ENCODE assay signal across 11 cellular contexts in genomic region chr16:20409398-20410152, GRCh38. TPM values are rescaled to one million over a fixed set of nuclear protein-coding genes. Genes with fewer than 3 reads are reported as not detected.
DNase-seq lines count a peak whose midpoint lies in the region; ATAC-seq and TF ChIP-seq lines count a peak whose summit lies in the region.
"Had no signal": no experiment of that assay in that cellular context is flagged by ENCODE, and none has a peak within 500 bp of the region (broad histone marks: within the 10 kb centered on the region; RNA-seq: fewer than 3 reads in every experiment).

Gene ACSM5 (plus strand): TSS chr16:20409534. CDS start chr16:20411485, 1,951 bp downstream.

- H3K27me3 ChIP-seq in duodenal mucosa (ENCODE audit: control insufficient read depth in 1 of 2, insufficient read depth in 2 of 2, low read length in 2 of 2) (no peaks in the 10 kb centered on the region), ovary (no peaks in the 10 kb centered on the region)

- H3K27ac Mint-ChIP-seq in activated CD4-positive, alpha-beta T cell treated with anti-CD3 and anti-CD28 coated beads for 36 hours: no peak within 1 kb of the TSS

- POLR2A ChIA-PET in activated CD4-positive, alpha-beta T cell treated with anti-CD3 and anti-CD28 coated beads for 36 hours (lab: Charles Lee): no interaction called here

- H3K36me3 Mint-ChIP-seq in activated CD4-positive, alpha-beta T cell treated with anti-CD3 and anti-CD28 coated beads for 36 hours (ENCODE audit: low read depth): no peaks in the 10 kb centered on the region

- no peak for TF ChIP-seq CTCF in ovary (IDR thresholded peaks at IDR 0.05)

- no peaks in the 10 kb centered on the region for H3K4me1 ChIP-seq in duodenal mucosa (ENCODE audit: control insufficient read depth in 1 of 2, insufficient read depth in 2 of 2, low read length in 2 of 2)
- H3K4me1 ChIP-seq in ovary (ENCODE audit: insufficient read depth): peaks cover 2% of the 10 kb centered on the region

- no peaks in the 10 kb centered on the region for H3K36me3 ChIP-seq in duodenal mucosa (ENCODE audit: control insufficient read depth in 1 of 2, insufficient read depth in 2 of 2, low read length in 2 of 2)
- no peaks in the 10 kb centered on the region for H3K36me3 ChIP-seq in ovary

- TF ChIP-seq EP300 in ovary (IDR thresholded peaks at IDR 0.05): no peak

- no peak for TF ChIP-seq POLR2A in ovary (IDR thresholded peaks at IDR 0.05)

- intact Hi-C loops in ovary (cut with DNase I): no loop called here
- intact Hi-C loops in activated CD4-positive, alpha-beta T cell treated with anti-CD3 and anti-CD28 coated beads for 36 hours (cut with DNase I, micrococcal nuclease): no loop called here

- peak within 1 kb of the TSS; percentile 20 for H3K27ac ChIP-seq in duodenal mucosa (ENCODE audit: low read depth, low read length)
- H3K27ac ChIP-seq in ovary: no peak within 1 kb of the TSS

- DNase-seq in ovary: peak in 3 of 5 donors; percentile 24 to 47 (median 31)
- DNase-seq in activated CD4-positive, alpha-beta T cell treated with anti-CD3 and anti-CD28 coated beads for 36 hours: no peak
- no peak for DNase-seq in NCI-H69 (lab: John Stamatoyannopoulos, UW)
- DNase-seq in DMS153 (lab: John Stamatoyannopoulos, UW): no peak
- DNase-seq in activated CD4-positive, alpha-beta T cell treated with anti-CD3 and anti-CD28 coated beads, Interleukin-2, amount 50 U/mL, for 1 hour: no peak
- DNase-seq: NCI-H1436 had no signal

- no peak within 1 kb of the TSS for H3K4me3 Mint-ChIP-seq in activated CD4-positive, alpha-beta T cell treated with anti-CD3 and anti-CD28 coated beads for 36 hours

- H3K27me3 Mint-ChIP-seq in activated CD4-positive, alpha-beta T cell treated with anti-CD3 and anti-CD28 coated beads for 36 hours: peaks cover 8% of the 10 kb centered on the region

- 78 to 79% (median 78%) methylated on average over 6 of the region's 6 CpGs for WGBS in ovary, 3 donors

- H3K4me3 ChIP-seq in duodenal mucosa (ENCODE audit: low read depth in 1 of 2, low read length in 2 of 2) (no peak within 1 kb of the TSS), ovary (no peak within 1 kb of the TSS)
- H3K4me3 ChIP-seq: skin epidermis had no signal

- H3K4me1 Mint-ChIP-seq in activated CD4-positive, alpha-beta T cell treated with anti-CD3 and anti-CD28 coated beads for 36 hours: no peaks in the 10 kb centered on the region

- H3K9me3 ChIP-seq in duodenal mucosa (ENCODE audit: control insufficient read depth in 1 of 2, low read length in 2 of 2) (no peaks in the 10 kb centered on the region), ovary (no peaks in the 10 kb centered on the region)

- no peak within 1 kb of the TSS for H3K9ac ChIP-seq in duodenal mucosa (ENCODE audit: low read depth in 1 of 2, low read length in 2 of 2)

- H3K9me3 Mint-ChIP-seq in activated CD4-positive, alpha-beta T cell treated with anti-CD3 and anti-CD28 coated beads for 36 hours (ENCODE audit: low read depth): no peaks in the 10 kb centered on the region

- CTCF ChIA-PET in activated CD4-positive, alpha-beta T cell treated with anti-CD3 and anti-CD28 coated beads for 36 hours (lab: Charles Lee): interaction anchor here (1.2 kb wide), 1 partner anchor 30 kb away, joined by 4 read pairs; no protein-coding TSS in a partner anchor

- ATAC-seq in GM18502 (IDR thresholded peaks at IDR 0.05; ENCODE audit: poor library complexity, unreplicated experiment): peak; percentile 38
- ATAC-seq in HG03520 (IDR thresholded peaks at IDR 0.05; ENCODE audit: unreplicated experiment): peak; percentile 36
- no peak for ATAC-seq in activated CD4-positive, alpha-beta T cell treated with anti-CD3 and anti-CD28 coated beads for 36 hours

RNA-seq across cellular contexts. Expression of gene ACSM5, which starts in this region (rescaled TPM):
- 1 to 10 TPM in 3 of 7 donors, under 1 TPM in 4; 0.24 to 2.2 (median 0.92) TPM for total RNA-seq in ovary
- 1 to 10 TPM; 1.4 to 1.8 TPM for polyA plus RNA-seq in ovary
- not detected for total RNA-seq in activated CD4-positive, alpha-beta T cell treated with anti-CD3 and anti-CD28 coated beads for 36 hours
- total RNA-seq: bronchial epithelial cell had no signal

Comparison
In these comparisons a context has a peak if more than half of its experiments do, and no peak if none do; other contexts are left out.
1. DNase-seq: peak in ovary (3 of 5); none in activated CD4-positive, alpha-beta T cell treated with anti-CD3 and anti-CD28 coated beads for 36 hours (single experiment), NCI-H69 (single experiment), DMS153 (single experiment) and activated CD4-positive, alpha-beta T cell treated with anti-CD3 and anti-CD28 coated beads, Interleukin-2, amount 50 U/mL, for 1 hour (single experiment).